21 cellular contexts compared by ENCODE assay signal in the genomic region with DNA sequence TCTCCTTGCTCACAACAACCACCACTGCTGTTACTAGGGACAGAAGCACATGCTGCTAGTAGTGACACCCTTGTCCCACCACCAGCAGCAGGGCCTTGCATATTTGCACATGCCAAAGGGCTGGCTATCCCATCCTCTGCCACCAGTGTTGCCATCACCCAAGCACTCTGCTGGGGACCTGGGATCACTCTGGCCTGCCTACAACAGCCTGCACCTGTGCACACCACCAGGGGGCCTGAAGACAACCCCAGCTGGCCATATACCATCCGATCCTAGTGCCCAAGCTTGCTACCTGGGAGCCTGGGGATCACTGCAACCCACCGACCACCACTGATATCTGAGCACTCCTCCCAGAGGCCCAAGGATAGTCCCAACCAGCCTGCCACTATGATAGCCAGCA.
DNase-seq lines count a peak whose midpoint lies in the region; ATAC-seq, FAIRE-seq and TF ChIP-seq lines count a peak whose summit lies in the region.
"Had no signal": no experiment of that assay in that cellular context is flagged by ENCODE, and none has a peak within 500 bp of the region (broad histone marks: within the 10 kb centered on the region; RNA-seq: fewer than 3 reads in every experiment).

No MANE protein-coding gene starts in this region.

- H3K4me2 ChIP-seq in H1 (ENCODE audit: insufficient read depth in 1 of 2, low read depth in 2 of 2, low read length in 2 of 2) = no peak overlapping the region

- H3K4me1 ChIP-seq in H1 (replicated peaks in 1 of 4; ENCODE audit: control insufficient read depth in 3 of 4, insufficient read depth in 4 of 4, low read length in 3 of 4) (no peaks in the 10 kb centered on the region), upper lobe of left lung (no peaks in the 10 kb centered on the region), mucosa of descending colon (ENCODE audit: low read depth) (no peaks in the 10 kb centered on the region)
- H3K4me1 ChIP-seq: BE2C, SJCRH30 had no signal

- H2BK12ac ChIP-seq in H1 (ENCODE audit: low read depth, low read length) = no peak overlapping the region

- intact Hi-C loops in mucosa of descending colon (cut with DNase I, micrococcal nuclease) = no loop called here

- H4K8ac ChIP-seq in H1 (ENCODE audit: extremely low read depth, insufficient read depth, low read length) = no peak overlapping the region

- no peak overlapping the region for H3K56ac ChIP-seq in H1 (replicated peaks; ENCODE audit: insufficient read length, low read depth, low read length)

- H3K79me2 ChIP-seq in H1 (ENCODE audit: control insufficient read depth in 1 of 2, insufficient read depth in 2 of 2, low read length in 2 of 2) = no peaks in the 10 kb centered on the region

- POLR2A ChIA-PET in H1 (lab: Charles Lee; ENCODE audit: partially characterized antibody) = no interaction called here

- no peak overlapping the region for H3K27ac ChIP-seq in H1 (ENCODE audit: low read depth, low read length)
- no peak overlapping the region for H3K27ac ChIP-seq in upper lobe of left lung
- H3K27ac ChIP-seq: HL-60, SJCRH30 had no signal

- TF ChIP-seq CTCF in HFF-Myc (IDR thresholded peaks at IDR 0.05; ENCODE audit: low read depth, low read length, missing control alignments) (peak; percentile 15), H1 (IDR thresholded peaks at IDR 0.05; ENCODE audit: control extremely low read depth in 1 of 3, insufficient read depth in 1 of 3, low read depth in 1 of 3, low read length in 3 of 3) (peak; percentile 42 to 50 (median 44)), upper lobe of left lung (IDR thresholded peaks at IDR 0.05) (no peak), mucosa of descending colon (IDR thresholded peaks at IDR 0.05) (no peak)

- no peak overlapping the region; the same call in 1 of the 2 replicates for H2AK5ac ChIP-seq in H1 (ENCODE audit: low read depth, low read length)

- no peak overlapping the region for H4K5ac ChIP-seq in H1 (ENCODE audit: insufficient read length, low read depth, low read length)

- H2AFZ ChIP-seq in H1 (ENCODE audit: low read length) = 0 out of 2 replicates have a peak overlapping the region, but pooled peaks have one; percentile 20

- H3K23ac ChIP-seq in H1 (ENCODE audit: insufficient read length) = no peak overlapping the region

- H3K36me3 ChIP-seq in H1 (ENCODE audit: control insufficient read depth in 2 of 4, insufficient read depth in 4 of 4, low read length in 3 of 4) (no peaks in the 10 kb centered on the region), upper lobe of left lung (no peaks in the 10 kb centered on the region), mucosa of descending colon (ENCODE audit: low read depth) (no peaks in the 10 kb centered on the region)
- H3K36me3 ChIP-seq: BE2C, SJCRH30 had no signal

- TF ChIP-seq POLR2A in H1 (IDR thresholded peaks at IDR 0.05; ENCODE audit: control extremely low read depth in 1 of 2, low read depth in 2 of 2, low read length in 2 of 2) = no peak
- TF ChIP-seq POLR2A in upper lobe of left lung (IDR thresholded peaks at IDR 0.05) = no peak
- TF ChIP-seq POLR2A in GM12892 (IDR thresholded peaks at IDR 0.05; ENCODE audit: low read depth, low read length) = no peak

- H3K79me1 ChIP-seq in H1 (ENCODE audit: low read depth, low read length) = no peaks in the 10 kb centered on the region

- no peak overlapping the region for H3K4ac ChIP-seq in H1 (replicated peaks; ENCODE audit: insufficient read length, low read depth, low read length)

- H2BK20ac ChIP-seq in H1 (ENCODE audit: low read length) = no peak overlapping the region

- TF ChIP-seq RAD21 in H1 (IDR thresholded peaks at IDR 0.05 in 1 of 2, conservative IDR thresholded peaks at IDR 0.05 in 1 of 2; ENCODE audit: low read depth in 2 of 2, low read length in 2 of 2) = peak; percentile 6 to 48; a peak in 3 of 4 replicates

- no peak overlapping the region for H3K9ac ChIP-seq in H1 (replicated peaks in 1 of 4; ENCODE audit: extremely low read depth in 1 of 4, low read depth in 3 of 4, low read length in 3 of 4)

- no peak overlapping the region for H2BK15ac ChIP-seq in H1 (ENCODE audit: low read length)

- no peak overlapping the region for H4K91ac ChIP-seq in H1 (replicated peaks; ENCODE audit: insufficient read length, low read length)

- no peak overlapping the region for H3K14ac ChIP-seq in H1 (ENCODE audit: insufficient read length)

- CTCF ChIA-PET in H1 (lab: Charles Lee; ENCODE audit: partially characterized antibody) = interaction anchor here (1.2 to 1.8 kb wide), 3 partner anchors 10 to 30 kb away, joined by 3 to 5 read pairs (median 3); no protein-coding TSS in a partner anchor

- DNase-seq in DMS53 (lab: John Stamatoyannopoulos, UW) = peak; percentile 25
- no peak for DNase-seq in DMS53 treated with DMSO at 0.1 percent for 48 hours (lab: John Stamatoyannopoulos, UW; ENCODE audit: unreplicated experiment)
- no peak for DNase-seq in HFF-Myc (ENCODE audit: extremely low read depth, low read depth)
- peak in 1 of 2 experiments; percentile 47 for DNase-seq in H1 (ENCODE audit: low read depth in 1 of 2, low spot score in 2 of 2)
- no peak for DNase-seq in upper lobe of left lung
- DNase-seq in GM12892 (ENCODE audit: insufficient read length) = no peak
- DNase-seq in NCI-H226 = no peak
- no peak for DNase-seq in mucosa of descending colon
- DNase-seq: 8988T; BE2C; CD4-positive, alpha-beta memory T cell; GOT3; NCI-H1436; NCI-H2029; NCI-H2171; NCI-H446 treated with DMSO at 0.1 percent for 48 hours; NCI-H748 treated with DMSO at 0.1 percent for 48 hours; SJCRH30 had no signal

- H3K27me3 ChIP-seq in H1 (replicated peaks in 1 of 4; ENCODE audit: control insufficient read depth in 3 of 4, extremely low read depth in 1 of 4, insufficient read depth in 3 of 4, low read length in 3 of 4) = no peaks in the 10 kb centered on the region
- no peaks in the 10 kb centered on the region for H3K27me3 ChIP-seq in upper lobe of left lung
- H3K27me3 ChIP-seq: BE2C, SJCRH30 had no signal

- no peaks in the 10 kb centered on the region for H3K9me3 ChIP-seq in H1 (ENCODE audit: insufficient read depth in 2 of 2, low read depth in 1 of 2, low read length in 1 of 2)
- H3K9me3 ChIP-seq in upper lobe of left lung = peaks cover 0 to 10% (median 0%) of the 10 kb centered on the region in 4 donors
- no peaks in the 10 kb centered on the region for H3K9me3 ChIP-seq in mucosa of descending colon
- H3K9me3 ChIP-seq: BE2C had no signal

- no peaks in the 10 kb centered on the region for H3K23me2 ChIP-seq in H1 (ENCODE audit: low read depth, low read length)

- WGBS in H1 (ENCODE audit: extremely low coverage in 1 of 2, insufficient coverage in 1 of 2, insufficient read length in 1 of 2, insufficient replicate concordance in 2 of 2, low coverage in 1 of 2, low lambda C conversion rate in 2 of 2, missing lambda C conversion rate in 1 of 2), 2 experiments = 81% methylated on average over 2 of the region's 2 CpGs; no CpG with 5 or more reads in 1 of the 2 experiments
- WGBS in upper lobe of left lung, 2 donors = 83 to 97% methylated on average over 1 to 2 of the region's 2 CpGs

- H3K18ac ChIP-seq in H1 (ENCODE audit: extremely low read depth, low read length) = no peak overlapping the region

- FAIRE-seq in H1 (lab: Jason Lieb, UNC) (no peak), GM12892 (lab: Jason Lieb, UNC) (no peak)
- FAIRE-seq: D721Med, HTR-8/SVneo had no signal

- H2BK120ac ChIP-seq in H1 (replicated peaks; ENCODE audit: low read depth, low read length) = no peak overlapping the region

- no peaks in the 10 kb centered on the region for H4K20me1 ChIP-seq in H1 (replicated peaks in 1 of 2; ENCODE audit: control insufficient read depth in 1 of 2, insufficient read depth in 2 of 2, low read length in 2 of 2)

- ATAC-seq in upper lobe of left lung (ENCODE audit: low FRiP score in 2 of 2) = peak; percentile 30 to 39
- ATAC-seq in mucosa of descending colon = no peak

- TF ChIP-seq EP300 in H1 (IDR thresholded peaks at IDR 0.05; ENCODE audit: borderline replicate concordance in 1 of 2, low read depth in 2 of 2, low read length in 2 of 2) (no peak), upper lobe of left lung (IDR thresholded peaks at IDR 0.05) (no peak)

- no peak overlapping the region for H2BK5ac ChIP-seq in H1 (ENCODE audit: low read depth, low read length)

- H3K4me3 ChIP-seq in HFF-Myc (replicated peaks; ENCODE audit: low read depth, low read length) = no peak overlapping the region
- no peak overlapping the region for H3K4me3 ChIP-seq in H1 (ENCODE audit: extremely low read depth in 1 of 4, insufficient read depth in 2 of 4, low read depth in 3 of 4, low read length in 4 of 4)
- H3K4me3 ChIP-seq in upper lobe of left lung = no peak overlapping the region
- no peak overlapping the region for H3K4me3 ChIP-seq in mucosa of descending colon
- H3K4me3 ChIP-seq: SJCRH30 had no signal

TF ChIP-seq in H1, 55 proteins besides CTCF, POLR2A, EP300 and RAD21 (continues in another document):
- no peak for TF ChIP-seq BCL11A (IDR thresholded peaks at IDR 0.05; ENCODE audit: low read depth in 2 of 2, low read length in 2 of 2)
- TF ChIP-seq SP4 (IDR thresholded peaks at IDR 0.05; ENCODE audit: low read length) = no peak
- no peak for TF ChIP-seq SP1 (IDR thresholded peaks at IDR 0.05; ENCODE audit: low read depth, low read length)
- TF ChIP-seq CEBPB (IDR thresholded peaks at IDR 0.05; ENCODE audit: low read depth, low read length) = no peak
- TF ChIP-seq, protein P1, sequence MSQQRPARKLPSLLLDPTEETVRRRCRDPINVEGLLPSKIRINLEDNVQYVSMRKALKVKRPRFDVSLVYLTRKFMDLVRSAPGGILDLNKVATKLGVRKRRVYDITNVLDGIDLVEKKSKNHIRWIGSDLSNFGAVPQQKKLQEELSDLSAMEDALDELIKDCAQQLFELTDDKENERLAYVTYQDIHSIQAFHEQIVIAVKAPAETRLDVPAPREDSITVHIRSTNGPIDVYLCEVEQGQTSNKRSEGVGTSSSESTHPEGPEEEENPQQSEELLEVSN (IDR thresholded peaks at IDR 0.05) = no peak
- TF ChIP-seq CHD2 (IDR thresholded peaks at IDR 0.05; ENCODE audit: low read length) = no peak

Comparison
In these comparisons a context has a peak if more than half of its experiments do, and no peak if none do; other contexts are left out.
1. CTCF ChIP-seq: peak in HFF-Myc (single experiment) and H1 (3 of 3); none in upper lobe of left lung (0 of 6) and mucosa of descending colon (single experiment).